29 cellular contexts compared by ENCODE assay signal in the genomic region with DNA sequence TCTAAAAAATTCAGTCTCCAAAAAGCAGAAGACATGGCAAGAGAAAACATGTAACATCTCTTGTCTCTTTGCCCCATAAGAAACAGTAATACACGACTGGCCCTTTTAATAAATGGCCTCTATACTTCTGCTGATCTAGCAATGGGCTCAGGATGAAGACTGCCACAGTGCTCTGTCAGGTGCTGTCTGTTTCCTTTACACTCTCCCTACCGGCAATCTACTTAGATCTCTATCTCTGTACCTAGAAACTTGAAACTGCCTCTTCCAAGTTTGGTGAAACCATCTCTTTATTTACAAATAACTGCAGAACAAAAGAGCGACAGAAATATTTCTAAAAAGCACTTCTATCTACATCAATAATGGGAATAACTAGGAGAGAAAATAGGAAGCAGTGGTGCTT.
"Had no signal": no experiment of that assay in that cellular context is flagged by ENCODE, and none has a peak within 500 bp of the region (broad histone marks: within the 10 kb centered on the region; RNA-seq: fewer than 3 reads in every experiment).

No MANE protein-coding gene starts in this region.

- H3K36me3 Mint-ChIP-seq: activated naive CD4-positive, alpha-beta T cell treated with anti-CD3 and anti-CD28 coated beads, Interleukin-2, amount 10 ng/mL, durations not matched to agents 7 days and 5 days; activated naive CD4-positive, alpha-beta T cell treated with anti-CD3 and anti-CD28 coated beads, Interleukin-2, amount 50 U/mL, for 72 hours; activated naive CD8-positive, alpha-beta T cell treated with anti-CD3 and anti-CD28 coated beads, Interleukin-2, amount 10 ng/mL, durations not matched to agents 7 days and 5 days had no signal

- ATAC-seq: activated naive CD4-positive, alpha-beta T cell treated with anti-CD3 and anti-CD28 coated beads, Interleukin-2, amount 50 U/mL, for 72 hours; activated T-cell treated with anti-CD3 and anti-CD28 coated beads, Interleukin-2, amount 50 U/mL, for 72 hours; esophagus mucosa; foreskin keratinocyte; gastrocnemius medialis; heart left ventricle had no signal

- H3K27ac ChIP-seq: ascending aorta, brain microvascular endothelial cell, coronary artery, dorsolateral prefrontal cortex, foreskin keratinocyte, gastrocnemius medialis, heart left ventricle had no signal

- H3K27me3 Mint-ChIP-seq: activated CD4-positive, alpha-beta memory T cell treated with anti-CD3 and anti-CD28 coated beads, Interleukin-2, amount 10 ng/mL, durations not matched to agents 7 days and 5 days; activated CD4-positive, alpha-beta T cell treated with anti-CD3 and anti-CD28 coated beads, Interleukin-2, amount 10 ng/mL, durations not matched to agents 7 days and 5 days; activated naive CD4-positive, alpha-beta T cell treated with anti-CD3 and anti-CD28 coated beads, Interleukin-2, amount 10 ng/mL, durations not matched to agents 7 days and 5 days; activated naive CD8-positive, alpha-beta T cell treated with anti-CD3 and anti-CD28 coated beads, Interleukin-2, amount 10 ng/mL, durations not matched to agents 7 days and 5 days; activated T-cell treated with anti-CD3 and anti-CD28 coated beads, Interleukin-2, amount 50 U/mL, for 24 hours; central memory CD8-positive, alpha-beta T cell; dendritic cell treated with granulocyte-macrophage colony-stimulating factor and Interleukin-4, amounts not matched to agents 40 ng/mL and 50 ng/mL, for 4 days had no signal

- H3K4me3 Mint-ChIP-seq: activated CD4-positive, alpha-beta memory T cell treated with anti-CD3 and anti-CD28 coated beads, Interleukin-2, amount 10 ng/mL, durations not matched to agents 7 days and 5 days; activated CD4-positive, alpha-beta T cell treated with anti-CD3 and anti-CD28 coated beads, Interleukin-2, amount 10 ng/mL, durations not matched to agents 7 days and 5 days; activated naive CD4-positive, alpha-beta T cell treated with anti-CD3 and anti-CD28 coated beads, Interleukin-2, amount 10 ng/mL, durations not matched to agents 7 days and 5 days; activated naive CD8-positive, alpha-beta T cell treated with anti-CD3 and anti-CD28 coated beads, Interleukin-2, amount 10 ng/mL, durations not matched to agents 7 days and 5 days; activated T-cell treated with anti-CD3 and anti-CD28 coated beads, Interleukin-2, amount 50 U/mL, for 24 hours; activated T-cell treated with anti-CD3 and anti-CD28 coated beads, Interleukin-2, amount 50 U/mL, for 72 hours; central memory CD8-positive, alpha-beta T cell; dendritic cell treated with granulocyte-macrophage colony-stimulating factor and Interleukin-4, amounts not matched to agents 40 ng/mL and 50 ng/mL, for 4 days; endodermal cell had no signal

- H3K4me1 ChIP-seq: ascending aorta, gastrocnemius medialis, heart left ventricle had no signal

- H3K9me3 ChIP-seq: ascending aorta, gastrocnemius medialis, heart left ventricle had no signal

- DNase-seq: activated CD4-positive, alpha-beta memory T cell treated with anti-CD3 and anti-CD28 coated beads, Interleukin-2, amount 10 ng/mL, durations not matched to agents 7 days and 5 days; activated CD4-positive, alpha-beta T cell treated with anti-CD3 and anti-CD28 coated beads for 1 hour; activated CD4-positive, alpha-beta T cell treated with anti-CD3 and anti-CD28 coated beads for 4 hours; activated CD4-positive, alpha-beta T cell treated with anti-CD3 and anti-CD28 coated beads, Interleukin-2, amount 10 ng/mL, durations not matched to agents 7 days and 5 days; activated CD4-positive, alpha-beta T cell treated with anti-CD3 and anti-CD28 coated beads, Interleukin-2, amount 50 U/mL, for 4 hours; activated CD8-positive, alpha-beta memory T cell treated with anti-CD3 and anti-CD28 coated beads, Interleukin-2, amount 50 U/mL, for 48 hours; activated gamma-delta T cell; activated naive CD4-positive, alpha-beta T cell; activated naive CD4-positive, alpha-beta T cell treated with anti-CD3 and anti-CD28 coated beads, Interleukin-2, amount 10 ng/mL, durations not matched to agents 7 days and 5 days; activated naive CD8-positive, alpha-beta T cell treated with anti-CD3 and anti-CD28 coated beads, Interleukin-2, amount 10 ng/mL, durations not matched to agents 7 days and 5 days; activated T-cell treated with anti-CD3 and anti-CD28 coated beads for 4 hours; activated T-cell treated with anti-CD3 and anti-CD28 coated beads, Interleukin-2, amount 50 U/mL, for 24 hours; activated T-cell treated with anti-CD3 and anti-CD28 coated beads, Interleukin-2, amount 50 U/mL, for 72 hours; brain microvascular endothelial cell; dorsolateral prefrontal cortex; effector memory CD4-positive, alpha-beta T cell; endodermal cell; foreskin keratinocyte; gastrocnemius medialis; glutamatergic neuron; heart left ventricle; T-helper 2 cell had no signal

- H3K36me3 ChIP-seq: ascending aorta, brain microvascular endothelial cell, gastrocnemius medialis, heart left ventricle had no signal

- H3K27me3 ChIP-seq: ascending aorta, brain microvascular endothelial cell, dorsolateral prefrontal cortex, foreskin keratinocyte, gastrocnemius medialis, heart left ventricle had no signal

- H3K9me3 Mint-ChIP-seq: endodermal cell had no signal

- H3K4me3 ChIP-seq: ascending aorta, coronary artery, dorsolateral prefrontal cortex, gastrocnemius medialis, heart left ventricle had no signal

- H3K27ac Mint-ChIP-seq: activated CD4-positive, alpha-beta memory T cell treated with anti-CD3 and anti-CD28 coated beads, Interleukin-2, amount 10 ng/mL, durations not matched to agents 7 days and 5 days; activated CD4-positive, alpha-beta T cell treated with anti-CD3 and anti-CD28 coated beads, Interleukin-2, amount 10 ng/mL, durations not matched to agents 7 days and 5 days; activated naive CD4-positive, alpha-beta T cell treated with anti-CD3 and anti-CD28 coated beads, Interleukin-2, amount 10 ng/mL, durations not matched to agents 7 days and 5 days; activated naive CD4-positive, alpha-beta T cell treated with anti-CD3 and anti-CD28 coated beads, Interleukin-2, amount 50 U/mL, for 72 hours; activated naive CD8-positive, alpha-beta T cell treated with anti-CD3 and anti-CD28 coated beads, Interleukin-2, amount 10 ng/mL, durations not matched to agents 7 days and 5 days; activated T-cell treated with anti-CD3 and anti-CD28 coated beads, Interleukin-2, amount 50 U/mL, for 24 hours; activated T-cell treated with anti-CD3 and anti-CD28 coated beads, Interleukin-2, amount 50 U/mL, for 72 hours; dendritic cell treated with granulocyte-macrophage colony-stimulating factor and Interleukin-4, amounts not matched to agents 40 ng/mL and 50 ng/mL, for 4 days; endodermal cell had no signal

- H3K4me1 Mint-ChIP-seq: activated CD4-positive, alpha-beta memory T cell treated with anti-CD3 and anti-CD28 coated beads, Interleukin-2, amount 10 ng/mL, durations not matched to agents 7 days and 5 days; activated CD4-positive, alpha-beta T cell treated with anti-CD3 and anti-CD28 coated beads, Interleukin-2, amount 10 ng/mL, durations not matched to agents 7 days and 5 days; activated naive CD4-positive, alpha-beta T cell treated with anti-CD3 and anti-CD28 coated beads, Interleukin-2, amount 10 ng/mL, durations not matched to agents 7 days and 5 days; activated naive CD8-positive, alpha-beta T cell treated with anti-CD3 and anti-CD28 coated beads, Interleukin-2, amount 10 ng/mL, durations not matched to agents 7 days and 5 days; central memory CD8-positive, alpha-beta T cell; endodermal cell had no signal

- FAIRE-seq: bronchial epithelial cell had no signal
